Comparison of ENCODE assay signal across 13 cellular contexts in genomic region chr10:30817541-30817940, GRCh38.
"Had no signal": no experiment of that assay in that cellular context is flagged by ENCODE, and none has a peak within 500 bp of the region (broad histone marks: within the 10 kb centered on the region; RNA-seq: fewer than 3 reads in every experiment).

No MANE protein-coding gene starts in this region.

- H3K27me3 ChIP-seq: adrenal gland, body of pancreas, pancreas had no signal

- H3K36me3 Mint-ChIP-seq: stimulated activated naive B cell treated with anti-CD40 and anti-IgM and Interleukin-4, amounts not matched to agents 10 μg/mL and 1 μg/mL and 100 μg/mL, for 72 hours had no signal

- ATAC-seq: body of pancreas; effector memory CD8-positive, alpha-beta T cell; left colon; stimulated activated naive B cell treated with anti-CD40 and anti-IgM and Interleukin-4, amounts not matched to agents 10 μg/mL and 1 μg/mL and 100 μg/mL, for 72 hours had no signal

- DNase-seq: activated CD4-positive, alpha-beta T cell treated with anti-CD3 and anti-CD28 coated beads, Interleukin-2, amount 50 U/mL, for 1 hour; activated CD4-positive, CD25-positive, alpha-beta regulatory T cell; activated naive CD4-positive, alpha-beta T cell treated with anti-CD3 and anti-CD28 coated beads, Interleukin-2, amount 50 U/mL, for 16 hours; effector memory CD8-positive, alpha-beta T cell; stimulated activated CD4-positive, alpha-beta T cell treated with anti-CD3 and anti-CD28 coated beads, Interleukin-2, amount 100 ng/mL, for 24 hours; stimulated activated naive B cell treated with anti-CD40 and anti-IgM and Interleukin-4, amounts not matched to agents 10 μg/mL and 1 μg/mL and 100 μg/mL, for 72 hours had no signal

- H3K9me3 ChIP-seq: adrenal gland, body of pancreas, pancreas had no signal

- H3K4me3 Mint-ChIP-seq: central memory CD8-positive, alpha-beta T cell; dendritic cell treated with granulocyte-macrophage colony-stimulating factor and Interleukin-4, amounts not matched to agents 40 ng/mL and 50 ng/mL, for 4 days; effector memory CD8-positive, alpha-beta T cell; neural crest cell; stimulated activated naive B cell treated with anti-CD40 and anti-IgM and Interleukin-4, amounts not matched to agents 10 μg/mL and 1 μg/mL and 100 μg/mL, for 72 hours had no signal

- H3K9me3 Mint-ChIP-seq: central memory CD8-positive, alpha-beta T cell; dendritic cell treated with granulocyte-macrophage colony-stimulating factor and Interleukin-4, amounts not matched to agents 40 ng/mL and 50 ng/mL, for 4 days; effector memory CD8-positive, alpha-beta T cell; neural crest cell; stimulated activated naive B cell treated with anti-CD40 and anti-IgM and Interleukin-4, amounts not matched to agents 10 μg/mL and 1 μg/mL and 100 μg/mL, for 72 hours had no signal

- H3K36me3 ChIP-seq: adrenal gland, pancreas had no signal

- H3K27ac Mint-ChIP-seq: dendritic cell treated with granulocyte-macrophage colony-stimulating factor and Interleukin-4, amounts not matched to agents 40 ng/mL and 50 ng/mL, for 4 days; effector memory CD8-positive, alpha-beta T cell; stimulated activated naive B cell treated with anti-CD40 and anti-IgM and Interleukin-4, amounts not matched to agents 10 μg/mL and 1 μg/mL and 100 μg/mL, for 72 hours had no signal

- H3K27me3 Mint-ChIP-seq: central memory CD8-positive, alpha-beta T cell; dendritic cell treated with granulocyte-macrophage colony-stimulating factor and Interleukin-4, amounts not matched to agents 40 ng/mL and 50 ng/mL, for 4 days; effector memory CD8-positive, alpha-beta T cell; stimulated activated naive B cell treated with anti-CD40 and anti-IgM and Interleukin-4, amounts not matched to agents 10 μg/mL and 1 μg/mL and 100 μg/mL, for 72 hours had no signal

- H3K4me1 ChIP-seq: pancreas had no signal

- H3K27ac ChIP-seq: body of pancreas, pancreas had no signal

- H3K4me3 ChIP-seq: adrenal gland, body of pancreas, pancreas had no signal
